ENCODE assay signal across 15 cellular contexts in genomic region chr9:31916591-31917223, GRCh38.
DNase-seq lines count a peak whose midpoint lies in the region; ATAC-seq and TF ChIP-seq lines count a peak whose summit lies in the region.
"Had no signal": no experiment of that assay in that cellular context is flagged by ENCODE, and none has a peak within 500 bp of the region (broad histone marks: within the 10 kb centered on the region; RNA-seq: fewer than 3 reads in every experiment).

No MANE protein-coding gene starts in this region.

- H3K4me2 ChIP-seq in MM.1S (ENCODE audit: low read depth, low read length) (no peak overlapping the region), neural cell (ENCODE audit: low read length) (no peak overlapping the region)

- no peak overlapping the region for H3K4me3 ChIP-seq in MM.1S (ENCODE audit: low read length)
- no peak overlapping the region for H3K4me3 ChIP-seq in endodermal cell (ENCODE audit: low read length)
- H3K4me3 ChIP-seq in neural cell (ENCODE audit: low read length), result no peak overlapping the region

- H3K27me3 Mint-ChIP-seq in endodermal cell (ENCODE audit: insufficient read depth), result no peaks in the 10 kb centered on the region
- H3K27me3 Mint-ChIP-seq in natural killer cell (ENCODE audit: low read depth in 2 of 2), result no peaks in the 10 kb centered on the region
- H3K27me3 Mint-ChIP-seq: activated CD4-positive, alpha-beta memory T cell treated with anti-CD3 and anti-CD28 coated beads for 36 hours had no signal

- peak; percentile 38 for TF ChIP-seq RAD21 in neural cell (conservative IDR thresholded peaks at IDR 0.05)

- peak; percentile 61 for TF ChIP-seq CTCF in MM.1S (IDR thresholded peaks at IDR 0.05; ENCODE audit: low read length)
- TF ChIP-seq CTCF in endodermal cell (conservative IDR thresholded peaks at IDR 0.05), result peak; percentile 66
- peak; percentile 32 for TF ChIP-seq CTCF in neural cell (IDR thresholded peaks at IDR 0.05; ENCODE audit: poor library complexity, severe bottlenecking)
- TF ChIP-seq CTCF in natural killer cell (IDR thresholded peaks at IDR 0.05), result no peak

- H3F3A ChIP-seq in MM.1S (ENCODE audit: insufficient read depth, low read length) (no peaks in the 10 kb centered on the region), neural cell (ENCODE audit: insufficient read depth, low read length, poor library complexity, severe bottlenecking) (no peaks in the 10 kb centered on the region)

- no peaks in the 10 kb centered on the region for H4K20me1 ChIP-seq in MM.1S (ENCODE audit: insufficient read depth, low read length)
- H4K20me1 ChIP-seq in neural cell (ENCODE audit: insufficient read depth), result no peaks in the 10 kb centered on the region

- DNase-seq in DMS 273 (lab: John Stamatoyannopoulos, UW; ENCODE audit: unreplicated experiment) (peak; percentile 15), DMS 273 treated with DMSO at 0.1 percent for 48 hours (lab: John Stamatoyannopoulos, UW) (no peak), MM.1S (peak; percentile 44), endodermal cell (peak; percentile 68), globus pallidus (ENCODE audit: low spot score) (no peak), epidermal melanocyte (ENCODE audit: insufficient read length, low spot score) (no peak), natural killer cell (no peak)
- DNase-seq: 8988T; activated CD4-positive, alpha-beta memory T cell treated with anti-CD3 and anti-CD28 coated beads for 36 hours; NCI-H1105; occipital lobe; Right ventricle myocardium superior; stimulated activated naive CD8-positive, alpha-beta T cell treated with anti-CD3 and anti-CD28 coated beads, Interleukin-15, Interleukin-2, amounts not matched to agents 100 U/mL and 50 U/mL, for 24 hours had no signal

- H3K9ac ChIP-seq in MM.1S (ENCODE audit: low read length) (no peak overlapping the region), endodermal cell (ENCODE audit: extremely low read depth, low read length, poor library complexity, severe bottlenecking) (no peak overlapping the region), neural cell (ENCODE audit: low read length) (no peak overlapping the region)

- H3K36me3 Mint-ChIP-seq in endodermal cell (ENCODE audit: low read depth) (no peaks in the 10 kb centered on the region), natural killer cell (peaks cover 7% of the 10 kb centered on the region)
- H3K36me3 Mint-ChIP-seq: activated CD4-positive, alpha-beta memory T cell treated with anti-CD3 and anti-CD28 coated beads for 36 hours had no signal

- intact Hi-C loops in natural killer cell (cut with micrococcal nuclease), result no loop called here

- TF ChIP-seq EP300 in neural cell (conservative IDR thresholded peaks at IDR 0.05; ENCODE audit: poor library complexity, severe bottlenecking), result no peak

- H3K9me3 Mint-ChIP-seq in endodermal cell, result no peaks in the 10 kb centered on the region
- peaks cover 4 to 5% of the 10 kb centered on the region in 2 donors for H3K9me3 Mint-ChIP-seq in natural killer cell
- H3K9me3 Mint-ChIP-seq: activated CD4-positive, alpha-beta memory T cell treated with anti-CD3 and anti-CD28 coated beads for 36 hours; activated T-helper 1 cell treated with anti-CD3 and anti-CD28 coated beads, Interleukin-12 subunit alpha, Interleukin-12 subunit beta, Interleukin-2, Interleukin-4 antibody, amounts not matched to agents 30 ng/mL and 10 ng/mL and 1 ng/mL, durations not matched to agents 14 hours and 24 hours and 36 hours had no signal

- H2AFZ ChIP-seq in MM.1S (ENCODE audit: low read length) (no peak overlapping the region), neural cell (ENCODE audit: low read depth, low read length) (no peak overlapping the region)

- H3K27me3 ChIP-seq in MM.1S (replicated peaks; ENCODE audit: insufficient read depth, low read length), result no peaks in the 10 kb centered on the region
- H3K27me3 ChIP-seq in endodermal cell (ENCODE audit: control insufficient read depth, insufficient read depth, low read length, poor library complexity, severe bottlenecking), result no peaks in the 10 kb centered on the region
- H3K27me3 ChIP-seq in neural cell (ENCODE audit: insufficient read depth, low read depth, low read length), result no peaks in the 10 kb centered on the region

- no peak overlapping the region for H3K27ac Mint-ChIP-seq in endodermal cell
- no peak overlapping the region for H3K27ac Mint-ChIP-seq in natural killer cell
- H3K27ac Mint-ChIP-seq: activated CD4-positive, alpha-beta memory T cell treated with anti-CD3 and anti-CD28 coated beads for 36 hours; activated T-helper 1 cell treated with anti-CD3 and anti-CD28 coated beads, Interleukin-12 subunit alpha, Interleukin-12 subunit beta, Interleukin-2, Interleukin-4 antibody, amounts not matched to agents 30 ng/mL and 10 ng/mL and 1 ng/mL, durations not matched to agents 14 hours and 24 hours and 36 hours had no signal

- H3K27ac ChIP-seq in MM.1S (ENCODE audit: low read length) (no peak overlapping the region), endodermal cell (ENCODE audit: low read depth, low read length) (no peak overlapping the region), neural cell (ENCODE audit: low read length) (no peak overlapping the region)

- H3K4me3 Mint-ChIP-seq in endodermal cell (no peak overlapping the region), natural killer cell (no peak overlapping the region)
- H3K4me3 Mint-ChIP-seq: activated CD4-positive, alpha-beta memory T cell treated with anti-CD3 and anti-CD28 coated beads for 36 hours; activated T-helper 1 cell treated with anti-CD3 and anti-CD28 coated beads, Interleukin-12 subunit alpha, Interleukin-12 subunit beta, Interleukin-2, Interleukin-4 antibody, amounts not matched to agents 30 ng/mL and 10 ng/mL and 1 ng/mL, durations not matched to agents 14 hours and 24 hours and 36 hours had no signal

- 57 to 86% methylated on average over 1 to 2 of the region's 2 CpGs for WGBS in endodermal cell (ENCODE audit: insufficient coverage in 1 of 2, insufficient read length in 1 of 2), 2 experiments

- H3K9me3 ChIP-seq in MM.1S (replicated peaks; ENCODE audit: insufficient read depth, low read length), result no peaks in the 10 kb centered on the region
- H3K9me3 ChIP-seq in endodermal cell (ENCODE audit: control insufficient read depth, low read length), result no peaks in the 10 kb centered on the region
- no peaks in the 10 kb centered on the region for H3K9me3 ChIP-seq in neural cell (ENCODE audit: low read length)

- H3K4me1 Mint-ChIP-seq in endodermal cell (peaks cover 6% of the 10 kb centered on the region), natural killer cell (no peaks in the 10 kb centered on the region)

- ATAC-seq in natural killer cell, result no peak
- ATAC-seq: stimulated activated naive CD8-positive, alpha-beta T cell treated with anti-CD3 and anti-CD28 coated beads, Interleukin-15, Interleukin-2, amounts not matched to agents 100 U/mL and 50 U/mL, for 24 hours had no signal

- H3K79me2 ChIP-seq in MM.1S (ENCODE audit: low read length), result no peaks in the 10 kb centered on the region
- no peaks in the 10 kb centered on the region for H3K79me2 ChIP-seq in neural cell (replicated peaks; ENCODE audit: insufficient read depth, low read length)

- H3K36me3 ChIP-seq in MM.1S (replicated peaks; ENCODE audit: insufficient read depth, low read length), result no peaks in the 10 kb centered on the region
- H3K36me3 ChIP-seq in endodermal cell (ENCODE audit: control insufficient read depth, insufficient read depth, low read length), result no peaks in the 10 kb centered on the region
- no peaks in the 10 kb centered on the region for H3K36me3 ChIP-seq in neural cell (ENCODE audit: insufficient read depth, low read length)

- H3K4me1 ChIP-seq in MM.1S (ENCODE audit: low read length) (no peaks in the 10 kb centered on the region), endodermal cell (ENCODE audit: control insufficient read depth, insufficient read depth, low read length) (peaks cover 3% of the 10 kb centered on the region)

- H3K9me2 ChIP-seq in MM.1S (replicated peaks; ENCODE audit: insufficient read depth, low read length) (no peaks in the 10 kb centered on the region), neural cell (ENCODE audit: insufficient read depth, low read length) (no peaks in the 10 kb centered on the region)

TF ChIP-seq in neural cell, 6 proteins besides CTCF, POLR2A, EP300 and RAD21:
- TF ChIP-seq MXI1 (conservative IDR thresholded peaks at IDR 0.05; ENCODE audit: poor library complexity, severe bottlenecking), result no peak
- peak; percentile 45 for TF ChIP-seq SMC3 (conservative IDR thresholded peaks at IDR 0.05; ENCODE audit: poor library complexity)
TF ChIP-seq in neural cell: peak in this region for 1.

Comparison
In these comparisons a context has a peak if more than half of its experiments do, and no peak if none do; other contexts are left out.
1. DNase-seq: peak in DMS 273 (single experiment), MM.1S (single experiment) and endodermal cell (single experiment); none in DMS 273 treated with DMSO at 0.1 percent for 48 hours (single experiment), globus pallidus (single experiment), epidermal melanocyte (single experiment) and natural killer cell (single experiment).